ENCODE assay signal across 1 cellular context in genomic region chr6:53603381-53604121, GRCh38.
TF ChIP-seq lines count a peak whose summit lies in the region.

No MANE protein-coding gene starts in this region.

TF ChIP-seq in IMR-90, 13 proteins besides CTCF, POLR2A, EP300 and RAD21:
- no peak for TF ChIP-seq MAZ (IDR thresholded peaks at IDR 0.05; ENCODE audit: borderline replicate concordance, low read depth, low read length)
- TF ChIP-seq FOS (IDR thresholded peaks at IDR 0.05; ENCODE audit: low read depth, low read length): no peak
- TF ChIP-seq BHLHE40 (IDR thresholded peaks at IDR 0.05; ENCODE audit: low read depth, low read length): no peak
- no peak for TF ChIP-seq NFE2L2 (IDR thresholded peaks at IDR 0.05; ENCODE audit: low read depth, low read length)
- no peak for TF ChIP-seq RCOR1 (IDR thresholded peaks at IDR 0.05; ENCODE audit: insufficient replicate concordance, low read length)
- TF ChIP-seq CEBPB (IDR thresholded peaks at IDR 0.05; ENCODE audit: low read depth, low read length): no peak
- TF ChIP-seq, protein P1, sequence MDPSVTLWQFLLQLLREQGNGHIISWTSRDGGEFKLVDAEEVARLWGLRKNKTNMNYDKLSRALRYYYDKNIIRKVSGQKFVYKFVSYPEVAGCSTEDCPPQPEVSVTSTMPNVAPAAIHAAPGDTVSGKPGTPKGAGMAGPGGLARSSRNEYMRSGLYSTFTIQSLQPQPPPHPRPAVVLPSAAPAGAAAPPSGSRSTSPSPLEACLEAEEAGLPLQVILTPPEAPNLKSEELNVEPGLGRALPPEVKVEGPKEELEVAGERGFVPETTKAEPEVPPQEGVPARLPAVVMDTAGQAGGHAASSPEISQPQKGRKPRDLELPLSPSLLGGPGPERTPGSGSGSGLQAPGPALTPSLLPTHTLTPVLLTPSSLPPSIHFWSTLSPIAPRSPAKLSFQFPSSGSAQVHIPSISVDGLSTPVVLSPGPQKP (IDR thresholded peaks at IDR 0.05; ENCODE audit: borderline replicate concordance, low read depth, low read length): no peak
- TF ChIP-seq MAFK (IDR thresholded peaks at IDR 0.05; ENCODE audit: low read depth, low read length): no peak
- no peak for TF ChIP-seq RFX5 (IDR thresholded peaks at IDR 0.05; ENCODE audit: low read depth, low read length)
